11 cellular contexts compared by ENCODE assay signal in genomic region chr22:45129703-45130524, GRCh38. TPM values are rescaled to one million over a fixed set of nuclear protein-coding genes. Genes with fewer than 3 reads are reported as not detected.
DNase-seq lines count a peak whose midpoint lies in the region; ATAC-seq and TF ChIP-seq lines count a peak whose summit lies in the region.
"Had no signal": no experiment of that assay in that cellular context is flagged by ENCODE, and none has a peak within 500 bp of the region (broad histone marks: within the 10 kb centered on the region; RNA-seq: fewer than 3 reads in every experiment).

No MANE protein-coding gene starts in this region.

- DNase-seq in GM10266 (ENCODE audit: extremely low spot score) (peak; percentile 18), epithelial cell of esophagus (ENCODE audit: low read depth) (peak; percentile 66), mesothelial cell of epicardium (ENCODE audit: low spot score in 2 of 2, unreplicated experiment in 2 of 2) (no peak), NCI-H1105 (lab: John Stamatoyannopoulos, UW) (no peak), endothelial cell (ENCODE audit: low spot score) (no peak)
- DNase-seq in activated CD4-positive, alpha-beta T cell treated with anti-CD3 and anti-CD28 coated beads for 48 hours = peak; percentile 56
- peak; percentile 11 to 17 for DNase-seq in stimulated activated CD4-positive, alpha-beta T cell treated with anti-CD3 and anti-CD28 coated beads, Interleukin-4, amount 100 ng/mL, for 48 hours (ENCODE audit: low read depth in 2 of 2)
- DNase-seq: effector CD4-positive, alpha-beta T cell; MM.1S; NK-92 treated with Interleukin-12 subunit alpha and Interleukin-12 subunit beta, amount 100 ng/mL, for 24 hours had no signal

- TF ChIP-seq CTCF in GM10266 (IDR thresholded peaks at IDR 0.05; ENCODE audit: control insufficient read depth, insufficient read depth, low read depth, missing control alignments) = no peak
- TF ChIP-seq CTCF in epithelial cell of esophagus (IDR thresholded peaks at IDR 0.05; ENCODE audit: insufficient read depth, low read depth, low read length, missing control alignments) = no peak
- no peak for TF ChIP-seq CTCF in mesothelial cell of epicardium (IDR thresholded peaks at IDR 0.05; ENCODE audit: unreplicated experiment)
- no peak for TF ChIP-seq CTCF in endothelial cell (IDR thresholded peaks at IDR 0.05; ENCODE audit: unreplicated experiment)

- H3K9me3 Mint-ChIP-seq in mesothelial cell of epicardium (peaks cover 12% of the 10 kb centered on the region), endothelial cell (ENCODE audit: unreplicated experiment) (no peaks in the 10 kb centered on the region)

- no peak overlapping the region for H3K4me3 ChIP-seq in epithelial cell of esophagus (ENCODE audit: low read length)

- peaks cover 8% of the 10 kb centered on the region for H3K27me3 Mint-ChIP-seq in mesothelial cell of epicardium (ENCODE audit: low read depth)
- H3K27me3 Mint-ChIP-seq in endothelial cell (ENCODE audit: unreplicated experiment) = peaks cover 4% of the 10 kb centered on the region

- H3K4me3 Mint-ChIP-seq in mesothelial cell of epicardium (no peak overlapping the region), endothelial cell (ENCODE audit: unreplicated experiment) (no peak overlapping the region)

- peaks cover 20% of the 10 kb centered on the region for H3K36me3 Mint-ChIP-seq in mesothelial cell of epicardium
- H3K36me3 Mint-ChIP-seq in endothelial cell (ENCODE audit: low read depth, unreplicated experiment) = peaks cover 20% of the 10 kb centered on the region

- H3K4me1 Mint-ChIP-seq in mesothelial cell of epicardium = peaks cover 2% of the 10 kb centered on the region
- no peaks in the 10 kb centered on the region for H3K4me1 Mint-ChIP-seq in endothelial cell (ENCODE audit: unreplicated experiment)

- no peak overlapping the region for H3K27ac Mint-ChIP-seq in mesothelial cell of epicardium
- no peak overlapping the region for H3K27ac Mint-ChIP-seq in endothelial cell (ENCODE audit: unreplicated experiment)

- ATAC-seq in HG02884 (IDR thresholded peaks at IDR 0.05; ENCODE audit: unreplicated experiment) = no peak

RNA-seq across cellular contexts. Expression of gene NUP50, which starts 33.8 kb away (rescaled TPM):
- total RNA-seq in mesothelial cell of epicardium = 45.8 to 54.6 TPM (median 52.9 TPM) in 3 replicates
- 103 TPM for total RNA-seq in endothelial cell (ENCODE audit: unreplicated experiment)

Comparison
In these comparisons a context has a peak if more than half of its experiments do, and no peak if none do; other contexts are left out.
1. DNase-seq: peak in GM10266 (single experiment), activated CD4-positive, alpha-beta T cell treated with anti-CD3 and anti-CD28 coated beads for 48 hours (single experiment), epithelial cell of esophagus (single experiment) and stimulated activated CD4-positive, alpha-beta T cell treated with anti-CD3 and anti-CD28 coated beads, Interleukin-4, amount 100 ng/mL, for 48 hours (2 of 2); none in mesothelial cell of epicardium (0 of 2), NCI-H1105 (single experiment) and endothelial cell (single experiment).